8 cellular contexts compared by ENCODE assay signal in the genomic region with DNA sequence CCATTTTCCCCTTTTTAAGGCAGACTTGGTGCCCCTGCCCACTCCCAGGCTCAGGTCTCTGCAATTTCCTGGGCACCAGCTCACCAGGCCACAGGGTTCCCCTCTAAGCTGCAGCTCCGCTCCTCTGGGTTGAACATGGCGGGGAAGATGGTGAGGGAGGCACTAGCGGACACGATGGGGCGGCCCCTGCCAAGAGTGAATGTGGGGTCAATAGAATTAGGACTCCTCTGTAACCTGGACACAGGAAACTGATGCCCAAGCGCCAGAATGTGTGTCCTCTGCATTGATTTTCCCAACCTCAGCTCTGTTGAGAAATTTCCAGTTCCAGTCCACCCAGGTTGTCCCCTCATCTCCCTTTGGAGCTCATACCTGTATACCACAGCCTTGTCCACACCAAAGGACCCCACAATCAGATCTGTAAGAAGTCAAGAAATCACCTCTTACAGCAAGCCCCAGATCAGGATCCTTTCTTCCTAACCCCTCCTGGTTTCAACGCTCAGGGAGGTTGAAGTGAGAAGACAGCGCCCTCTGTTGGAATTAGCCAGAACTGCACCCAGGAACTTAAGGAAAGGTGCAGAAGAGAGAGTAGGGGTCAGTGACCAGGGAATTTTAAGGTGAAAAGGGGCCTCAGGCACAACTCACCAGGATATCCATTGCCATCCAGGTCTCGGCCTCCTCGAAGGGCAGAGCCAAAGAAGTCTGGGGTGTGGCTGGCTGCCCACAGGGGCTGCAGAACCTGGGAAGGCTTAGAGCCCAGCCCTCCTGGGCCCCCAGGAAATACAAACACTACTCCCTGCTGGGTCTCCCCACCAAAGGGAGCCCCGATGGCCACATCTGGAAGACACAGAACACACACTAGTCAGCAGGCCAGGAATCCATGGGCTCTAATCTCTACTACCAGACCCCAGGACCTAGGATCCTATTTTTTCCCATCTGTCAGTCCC. TPM values are rescaled to one million over a fixed set of nuclear protein-coding genes. Genes with fewer than 3 reads are reported as not detected.
DNase-seq lines count a peak whose midpoint lies in the region; ATAC-seq and TF ChIP-seq lines count a peak whose summit lies in the region.

No MANE protein-coding gene starts in this region.

- peaks cover 35% of the 10 kb centered on the region for H3K36me3 Mint-ChIP-seq in activated CD8-positive, alpha-beta memory T cell treated with anti-CD3 and anti-CD28 coated beads, Interleukin-2, amount 10 ng/mL, durations not matched to agents 7 days and 5 days

- H3K79me2 ChIP-seq in osteoblast (ENCODE audit: insufficient read depth, low read length), result peaks cover 56% of the 10 kb centered on the region

- no peak for ATAC-seq in activated CD4-positive, CD25-positive, alpha-beta regulatory T cell treated with anti-CD3 and anti-CD28 coated beads, Interleukin-2, amount 50 U/mL, for 24 hours
- ATAC-seq in activated CD8-positive, alpha-beta memory T cell treated with anti-CD3 and anti-CD28 coated beads, Interleukin-2, amount 10 ng/mL, durations not matched to agents 7 days and 5 days, result no peak
- ATAC-seq in esophagus mucosa (peak; percentile 21), GM18858 (IDR thresholded peaks at IDR 0.05; ENCODE audit: unreplicated experiment) (no peak)

- no peak overlapping the region for H3K4me3 Mint-ChIP-seq in activated CD8-positive, alpha-beta memory T cell treated with anti-CD3 and anti-CD28 coated beads, Interleukin-2, amount 10 ng/mL, durations not matched to agents 7 days and 5 days

- H3K36me3 ChIP-seq in osteoblast (ENCODE audit: insufficient read depth, low read length), result peaks cover 100% of the 10 kb centered on the region

- CTCF ChIA-PET in activated CD8-positive, alpha-beta memory T cell treated with anti-CD3 and anti-CD28 coated beads, Interleukin-2, amount 10 ng/mL, durations not matched to agents 7 days and 5 days (lab: Charles Lee), result interaction anchor here (0.7 to 12.3 kb wide), 12 partner anchors 10 to 305 kb away, joined by 3 to 705 read pairs (median 4); partner anchors contain the start of genes ITGA5 and ZNF385A

- H3K4me3 ChIP-seq in osteoblast (ENCODE audit: insufficient read depth, low read length), result no peak overlapping the region

- no peaks in the 10 kb centered on the region for H3K4me1 ChIP-seq in osteoblast (ENCODE audit: insufficient read depth, low read length)

- no peaks in the 10 kb centered on the region for H3K9me3 Mint-ChIP-seq in activated CD8-positive, alpha-beta memory T cell treated with anti-CD3 and anti-CD28 coated beads, Interleukin-2, amount 10 ng/mL, durations not matched to agents 7 days and 5 days (ENCODE audit: low read depth)

- H3K27ac Mint-ChIP-seq in activated CD8-positive, alpha-beta memory T cell treated with anti-CD3 and anti-CD28 coated beads, Interleukin-2, amount 10 ng/mL, durations not matched to agents 7 days and 5 days, result peak overlapping the region; percentile 58

- H3K27ac ChIP-seq in osteoblast (ENCODE audit: low read depth, low read length), result peak overlapping the region; percentile 20

- no peaks in the 10 kb centered on the region for H3K27me3 ChIP-seq in osteoblast (ENCODE audit: insufficient read depth, low read length)

- H4K20me1 ChIP-seq in osteoblast (ENCODE audit: insufficient read depth, low read length), result peaks cover 64% of the 10 kb centered on the region

- no peak overlapping the region for H3K4me2 ChIP-seq in osteoblast (ENCODE audit: insufficient read depth, low read length)

- TF ChIP-seq CTCF in osteoblast (IDR thresholded peaks at IDR 0.05; ENCODE audit: extremely low read depth, low read depth, low read length), result peak; percentile 94

- peak; percentile 44 for DNase-seq in activated CD4-positive, CD25-positive, alpha-beta regulatory T cell treated with anti-CD3 and anti-CD28 coated beads, Interleukin-2, amount 50 U/mL, for 16 hours (ENCODE audit: low read depth, low spot score)
- DNase-seq in NCI-H2029 treated with DMSO at 0.1 percent for 48 hours (lab: John Stamatoyannopoulos, UW) (peak; percentile 26), osteoblast (ENCODE audit: insufficient read length, low spot score, missing footprints) (peak; percentile 93), occipital lobe (lab: John Stamatoyannopoulos, UW) (no peak)
- peak; percentile 73 for DNase-seq in activated CD8-positive, alpha-beta memory T cell treated with anti-CD3 and anti-CD28 coated beads, Interleukin-2, amount 10 ng/mL, durations not matched to agents 7 days and 5 days

- no peaks in the 10 kb centered on the region for H3K27me3 Mint-ChIP-seq in activated CD8-positive, alpha-beta memory T cell treated with anti-CD3 and anti-CD28 coated beads, Interleukin-2, amount 10 ng/mL, durations not matched to agents 7 days and 5 days

- no peak overlapping the region for H2AFZ ChIP-seq in osteoblast (ENCODE audit: low read length)

- H3K4me1 Mint-ChIP-seq in activated CD8-positive, alpha-beta memory T cell treated with anti-CD3 and anti-CD28 coated beads, Interleukin-2, amount 10 ng/mL, durations not matched to agents 7 days and 5 days, result peaks cover 7% of the 10 kb centered on the region

- no peaks in the 10 kb centered on the region for H3K9me3 ChIP-seq in osteoblast (ENCODE audit: low read depth, low read length)

RNA-seq across cellular contexts. Expression of gene ITGA5, which starts 14.7 kb away (rescaled TPM):
- total RNA-seq in activated CD8-positive, alpha-beta memory T cell treated with anti-CD3 and anti-CD28 coated beads, Interleukin-2, amount 10 ng/mL, durations not matched to agents 7 days and 5 days, result 10 to 100 TPM; 13.2 to 37.6 TPM
- total RNA-seq in esophagus mucosa (12.8 TPM), osteoblast (336 and 401 TPM in 2 replicates), occipital lobe (5.1 TPM)

RNA-seq across cellular contexts. Expression of gene ZNF385A, which starts 19.8 kb away (rescaled TPM):
- total RNA-seq in activated CD8-positive, alpha-beta memory T cell treated with anti-CD3 and anti-CD28 coated beads, Interleukin-2, amount 10 ng/mL, durations not matched to agents 7 days and 5 days, result under 1 TPM; 0.30 to 0.91 TPM
- total RNA-seq in esophagus mucosa (52.2 TPM), osteoblast (0.72 and 0.88 TPM in 2 replicates), occipital lobe (1.1 TPM)

RNA-seq across cellular contexts. Expression of gene GPR84, which starts 40.0 kb away (rescaled TPM):
- under 1 TPM; 0.32 to 0.59 TPM for total RNA-seq in activated CD8-positive, alpha-beta memory T cell treated with anti-CD3 and anti-CD28 coated beads, Interleukin-2, amount 10 ng/mL, durations not matched to agents 7 days and 5 days
- total RNA-seq in esophagus mucosa (0.16 TPM), osteoblast (0.36 TPM in 1 of 2 replicates, not detected in the other), occipital lobe (0.16 TPM)

Comparison
In these comparisons a context has a peak if more than half of its experiments do, and no peak if none do; other contexts are left out.
1. RNA of gene ZNF385A, which starts 19.8 kb away (total RNA-seq): 52.2 TPM in esophagus mucosa (single experiment); 1.1 TPM in occipital lobe (single experiment), 0.30 to 0.91 TPM in activated CD8-positive, alpha-beta memory T cell treated with anti-CD3 and anti-CD28 coated beads, Interleukin-2, amount 10 ng/mL, durations not matched to agents 7 days and 5 days and 0.72 to 0.88 TPM in osteoblast; every median in the first group is over 10 times any median in the second.